18 cellular contexts compared by ENCODE assay signal in genomic region chr14:78968249-78968648, GRCh38.
"Had no signal": no experiment of that assay in that cellular context is flagged by ENCODE, and none has a peak within 500 bp of the region (broad histone marks: within the 10 kb centered on the region; RNA-seq: fewer than 3 reads in every experiment).

No MANE protein-coding gene starts in this region.

- H3K27ac ChIP-seq: breast epithelium, hepatocyte, psoas muscle, thyroid gland had no signal

- H3K4me1 ChIP-seq: breast epithelium, psoas muscle, thyroid gland had no signal

- H2AFZ ChIP-seq: hepatocyte had no signal

- DNase-seq: activated CD4-positive, alpha-beta T cell treated with anti-CD3 and anti-CD28 coated beads, Interleukin-2, amount 10 ng/mL, durations not matched to agents 24 days and 14 days; activated CD4-positive, CD25-positive, alpha-beta regulatory T cell; activated CD8-positive, alpha-beta T cell treated with anti-CD3 and anti-CD28 coated beads for 36 hours; activated naive CD4-positive, alpha-beta T cell treated with Interleukin-2 at 50 U/mL for 16 hours; activated naive CD8-positive, alpha-beta T cell treated with anti-CD3 and anti-CD28 coated beads, Interleukin-2, amount 10 ng/mL, durations not matched to agents 7 days and 5 days; activated T-cell treated with anti-CD3 and anti-CD28 coated beads, Interleukin-2, amount 50 U/mL, for 24 hours; anterior cingulate cortex; effector CD8-positive, alpha-beta T cell; foreskin fibroblast; naive B cell; psoas muscle; stimulated activated CD4-positive, alpha-beta T cell treated with anti-CD3 and anti-CD28 coated beads, Interleukin-4, amount 100 ng/mL, for 24 hours; thyroid gland had no signal

- H3K36me3 ChIP-seq: breast epithelium, thyroid gland had no signal

- ATAC-seq: activated CD8-positive, alpha-beta T cell treated with anti-CD3 and anti-CD28 coated beads for 36 hours; psoas muscle; right cardiac atrium; stimulated activated effector memory CD8-positive, alpha-beta T cell treated with anti-CD3 and anti-CD28 coated beads, Interleukin-12 subunit alpha, Interleukin-12 subunit beta, amount 100 ng/mL, for 72 hours had no signal

- FAIRE-seq: TTC549 had no signal

- H3K79me2 ChIP-seq: hepatocyte had no signal

- H3K9me3 ChIP-seq: breast epithelium, psoas muscle, thyroid gland had no signal

- H3K4me2 ChIP-seq: hepatocyte had no signal

- H3K27me3 ChIP-seq: breast epithelium, hepatocyte, thyroid gland had no signal

- H3K4me3 ChIP-seq: breast epithelium, hepatocyte, psoas muscle, thyroid gland had no signal
